In genomic region chr3:46575577-46576222, GRCh38 we compare ENCODE assay signal across 24 cellular contexts. TPM values are rescaled to one million over a fixed set of nuclear protein-coding genes. Genes with fewer than 3 reads are reported as not detected.
"Had no signal": no experiment of that assay in that cellular context is flagged by ENCODE, and none has a peak within 500 bp of the region (broad histone marks: within the 10 kb centered on the region; RNA-seq: fewer than 3 reads in every experiment).

No MANE protein-coding gene starts in this region.

- DNase-seq: activated CD4-positive, alpha-beta T cell treated with anti-CD3 and anti-CD28 coated beads, Interleukin-2, amount 50 U/mL, for 48 hours; activated naive CD4-positive, alpha-beta T cell; activated naive CD8-positive, alpha-beta T cell treated with anti-CD3 and anti-CD28 coated beads for 36 hours; activated T-cell treated with anti-CD3 and anti-CD28 coated beads for 4 hours; amniotic stem cell; effector CD8-positive, alpha-beta T cell; heart left ventricle; left lung; pancreas; sigmoid colon; stimulated activated CD4-positive, alpha-beta T cell treated with anti-CD3 and anti-CD28 coated beads, Interleukin-4, amount 100 ng/mL, for 4 hours; stimulated activated naive B cell treated with anti-CD40 and anti-IgM and Interleukin-4, amounts not matched to agents 10 μg/mL and 1 μg/mL and 100 μg/mL, for 72 hours; WERI-Rb-1 had no signal

- H3K4me3 ChIP-seq: esophagus muscularis mucosa, gastroesophageal sphincter, heart left ventricle, left lung, pancreas, sigmoid colon had no signal

- H3K27ac ChIP-seq: esophagus muscularis mucosa, gastroesophageal sphincter, heart left ventricle, left lung, pancreas, sigmoid colon, WERI-Rb-1 had no signal

- H3K27me3 ChIP-seq: pancreas had no signal

- H3K9me3 ChIP-seq: esophagus muscularis mucosa, gastroesophageal sphincter, heart left ventricle, left lung, pancreas, sigmoid colon had no signal

- H3K4me1 ChIP-seq: sigmoid colon had no signal

- ATAC-seq: activated T-helper 17 cell treated with anti-CD3 and anti-CD28 coated beads, Interleukin-2, amount 50 U/mL, for 72 hours; gastroesophageal sphincter; heart left ventricle; left lung; pancreas; stimulated activated naive B cell treated with anti-CD40 and anti-IgM and Interleukin-4, amounts not matched to agents 10 μg/mL and 1 μg/mL and 100 μg/mL, for 72 hours had no signal

- H3K36me3 ChIP-seq: esophagus muscularis mucosa, gastroesophageal sphincter, heart left ventricle, left lung, pancreas, sigmoid colon, WERI-Rb-1 had no signal

RNA-seq across cellular contexts. Expression of gene LRRC2, which starts 9.6 kb away (rescaled TPM):
- total RNA-seq: activated naive CD8-positive, alpha-beta T cell treated with anti-CD3 and anti-CD28 coated beads for 36 hours; activated T-helper 17 cell treated with anti-CD3 and anti-CD28 coated beads, Interleukin-2, amount 50 U/mL, for 72 hours; T-helper 2 cell treated with Interferon-gamma antibody and Interleukin-4, amounts not matched to agents 100 ng/mL and 5 ng/mL, for 36 hours had no signal

RNA-seq across cellular contexts. Expression of gene FAM240A, which starts 36.6 kb away (rescaled TPM):
- total RNA-seq: activated naive CD8-positive, alpha-beta T cell treated with anti-CD3 and anti-CD28 coated beads for 36 hours; activated T-helper 17 cell treated with anti-CD3 and anti-CD28 coated beads, Interleukin-2, amount 50 U/mL, for 72 hours; cerebellum; endothelial cell of umbilical vein; esophagus muscularis mucosa; gastroesophageal sphincter; heart left ventricle; kidney epithelial cell; left lung; lung microvascular endothelial cell; myocyte; neural crest cell; pancreas; sigmoid colon; T-helper 2 cell treated with Interferon-gamma antibody and Interleukin-4, amounts not matched to agents 100 ng/mL and 5 ng/mL, for 36 hours; ureter had no signal
- polyA plus RNA-seq: endothelial cell of umbilical vein, heart left ventricle, pancreas, sigmoid colon had no signal
